ENCODE assay signal across 19 cellular contexts in the genomic region with DNA sequence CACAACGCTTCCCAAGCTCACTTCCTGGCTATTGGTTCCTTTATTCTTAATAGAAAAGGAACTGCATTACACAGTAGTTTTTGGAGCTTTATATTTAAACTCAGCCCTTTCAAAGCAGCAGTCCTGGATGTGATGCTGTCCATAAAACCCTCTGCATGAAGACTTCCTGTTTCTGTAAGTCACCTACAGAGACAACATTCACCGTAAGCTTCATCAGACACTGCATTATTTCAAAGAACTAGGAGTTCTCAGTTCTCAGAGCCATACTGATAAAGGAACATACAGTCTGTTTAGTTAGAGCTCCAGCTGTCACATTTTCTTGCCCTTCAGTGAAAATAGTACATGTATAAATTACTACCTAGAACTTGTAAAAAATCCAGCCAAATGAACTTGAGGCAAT.
DNase-seq lines count a peak whose midpoint lies in the region; ATAC-seq and TF ChIP-seq lines count a peak whose summit lies in the region.
"Had no signal": no experiment of that assay in that cellular context is flagged by ENCODE, and none has a peak within 500 bp of the region (broad histone marks: within the 10 kb centered on the region; RNA-seq: fewer than 3 reads in every experiment).

No MANE protein-coding gene starts in this region.

- H3K27ac ChIP-seq in Karpas-422 (ENCODE audit: low read length) (peak overlapping the region; percentile 28), VCaP (peak overlapping the region; percentile 23), neural progenitor cell (no peak overlapping the region), osteoblast (ENCODE audit: low read depth, low read length) (no peak overlapping the region)
- H3K27ac ChIP-seq: KMS-11 had no signal

- H3K9ac ChIP-seq in Karpas-422 (ENCODE audit: low read length) (no peak overlapping the region), neural progenitor cell (peak overlapping the region; percentile 33)
- H3K9ac ChIP-seq: KMS-11 had no signal

- H4K20me1 ChIP-seq in Karpas-422 (ENCODE audit: insufficient read depth, low read depth, low read length) = no peaks in the 10 kb centered on the region
- peaks cover 8% of the 10 kb centered on the region for H4K20me1 ChIP-seq in neural progenitor cell (ENCODE audit: low read depth)
- H4K20me1 ChIP-seq in osteoblast (ENCODE audit: insufficient read depth, low read length) = peaks cover 3% of the 10 kb centered on the region

- H3K27me3 ChIP-seq in Karpas-422 (ENCODE audit: low read length) (no peaks in the 10 kb centered on the region), neural progenitor cell (no peaks in the 10 kb centered on the region), osteoblast (ENCODE audit: insufficient read depth, low read length) (no peaks in the 10 kb centered on the region)

- no peaks in the 10 kb centered on the region for H3K27me3 Mint-ChIP-seq in neural progenitor cell (ENCODE audit: insufficient read depth, low read depth)
- H3K27me3 Mint-ChIP-seq: T-helper 17 cell had no signal

- ATAC-seq in esophagus mucosa (no peak), GM19463 (IDR thresholded peaks at IDR 0.05; ENCODE audit: unreplicated experiment) (no peak)
- ATAC-seq: T-helper 17 cell had no signal

- peaks cover 2% of the 10 kb centered on the region for H3K9me3 Mint-ChIP-seq in neural progenitor cell

- no peaks in the 10 kb centered on the region for H3K36me3 ChIP-seq in Karpas-422 (ENCODE audit: insufficient read depth, low read length)
- H3K36me3 ChIP-seq in neural progenitor cell = no peaks in the 10 kb centered on the region
- no peaks in the 10 kb centered on the region for H3K36me3 ChIP-seq in osteoblast (ENCODE audit: insufficient read depth, low read length)

- H3K4me3 Mint-ChIP-seq in neural progenitor cell = no peak overlapping the region
- H3K4me3 Mint-ChIP-seq: T-helper 17 cell had no signal

- H2AFZ ChIP-seq in Karpas-422 (ENCODE audit: low read length) (no peak overlapping the region), neural progenitor cell (replicated peaks) (no peak overlapping the region), osteoblast (ENCODE audit: low read length) (no peak overlapping the region)

- DNase-seq in NOMO-1 treated with DMSO at 0.1 percent for 48 hours (lab: John Stamatoyannopoulos, UW; ENCODE audit: unreplicated experiment) (peak; percentile 31), NOMO-1 treated with dmso at 0.1 percent for 144 hours (lab: John Stamatoyannopoulos, UW; ENCODE audit: unreplicated experiment) (no peak), Karpas-422 (no peak), neural progenitor cell (ENCODE audit: low spot score) (no peak), osteoblast (ENCODE audit: insufficient read length, low spot score, missing footprints) (no peak)
- DNase-seq: ACHN; activated T-cell treated with anti-CD3 and anti-CD28 coated beads, Interleukin-2, amount 50 U/mL, for 1 hour; cerebellar nuclear complex; COR-L47; GF-D8; NCI-H187; NCI-H526 treated with DMSO at 0.1 percent for 48 hours; RPMI8226; stimulated activated CD4-positive, alpha-beta T cell treated with anti-CD3 and anti-CD28 coated beads, Interleukin-15, amount 100 ng/mL, for 24 hours; T-helper 17 cell had no signal

- peaks cover 16% of the 10 kb centered on the region for H3F3A ChIP-seq in neural progenitor cell (ENCODE audit: low read depth)

- H3K4me2 ChIP-seq in Karpas-422 (ENCODE audit: low read depth, low read length, poor library complexity, severe bottlenecking) (peak overlapping the region; percentile 12), neural progenitor cell (no peak overlapping the region), osteoblast (ENCODE audit: insufficient read depth, low read length) (no peak overlapping the region)
- H3K4me2 ChIP-seq: KMS-11 had no signal

- H3K4me3 ChIP-seq in Karpas-422 (ENCODE audit: low read length) (no peak overlapping the region), neural progenitor cell (no peak overlapping the region), osteoblast (ENCODE audit: insufficient read depth, low read length) (no peak overlapping the region)

- H3K27ac Mint-ChIP-seq in neural progenitor cell = no peak overlapping the region
- H3K27ac Mint-ChIP-seq: T-helper 17 cell had no signal

- TF ChIP-seq CTCF in VCaP (conservative IDR thresholded peaks at IDR 0.05) (no peak), neural progenitor cell (IDR thresholded peaks at IDR 0.05) (no peak), osteoblast (IDR thresholded peaks at IDR 0.05; ENCODE audit: extremely low read depth, low read depth, low read length) (no peak)

- H3K4me1 Mint-ChIP-seq in neural progenitor cell = no peaks in the 10 kb centered on the region

- H3K79me2 ChIP-seq in Karpas-422 (ENCODE audit: low read length) (peaks cover 65% of the 10 kb centered on the region), neural progenitor cell (ENCODE audit: low read depth) (no peaks in the 10 kb centered on the region), osteoblast (ENCODE audit: insufficient read depth, low read length) (peaks cover 33% of the 10 kb centered on the region)

- H3K4me1 ChIP-seq in Karpas-422 (ENCODE audit: low read length) (peaks cover 20% of the 10 kb centered on the region), neural progenitor cell (no peaks in the 10 kb centered on the region), osteoblast (ENCODE audit: insufficient read depth, low read length) (no peaks in the 10 kb centered on the region)

- H3K9me3 ChIP-seq in Karpas-422 (ENCODE audit: low read length) (no peaks in the 10 kb centered on the region), neural progenitor cell (ENCODE audit: low read depth) (no peaks in the 10 kb centered on the region), osteoblast (ENCODE audit: low read depth, low read length) (no peaks in the 10 kb centered on the region)

- peaks cover 2% of the 10 kb centered on the region for H3K36me3 Mint-ChIP-seq in neural progenitor cell

- no peaks in the 10 kb centered on the region for H3K9me2 ChIP-seq in Karpas-422 (replicated peaks; ENCODE audit: insufficient read depth, low read length)

Comparison
In these comparisons a context has a peak if more than half of its experiments do, and no peak if none do; other contexts are left out.
1. H3K27ac ChIP-seq: peak in Karpas-422 (single experiment) and VCaP (single experiment); none in neural progenitor cell (single experiment) and osteoblast (single experiment).